8 cellular contexts compared by ENCODE assay signal in the genomic region with DNA sequence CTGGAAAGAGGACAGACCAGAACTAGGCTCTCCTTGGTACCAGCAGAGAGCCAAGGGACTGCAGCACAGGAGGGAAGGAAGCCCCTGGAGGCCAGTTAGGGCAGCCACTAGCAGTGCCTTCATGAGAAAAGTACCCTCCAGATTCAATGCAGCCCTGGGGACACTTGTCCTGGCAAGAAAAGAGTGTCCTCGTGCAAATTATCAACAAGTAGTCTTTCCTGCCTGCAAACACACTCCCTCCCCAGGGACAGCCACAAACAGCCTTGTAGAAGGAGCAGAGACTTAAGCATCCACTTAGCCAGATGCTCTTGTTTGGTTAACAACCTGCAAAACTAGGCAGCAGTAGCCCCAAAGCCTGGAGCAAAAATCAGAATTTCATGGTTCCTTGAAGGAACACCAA. TPM values are rescaled to one million over a fixed set of nuclear protein-coding genes. Genes with fewer than 3 reads are reported as not detected.
DNase-seq lines count a peak whose midpoint lies in the region; ATAC-seq, FAIRE-seq and TF ChIP-seq lines count a peak whose summit lies in the region.
"Had no signal": no experiment of that assay in that cellular context is flagged by ENCODE, and none has a peak within 500 bp of the region (broad histone marks: within the 10 kb centered on the region; RNA-seq: fewer than 3 reads in every experiment).

No MANE protein-coding gene starts in this region.

- H3K4me1 Mint-ChIP-seq in stimulated activated naive B cell treated with anti-CD40 and anti-IgM and Interleukin-4, amounts not matched to agents 10 μg/mL and 1 μg/mL and 100 μg/mL, for 72 hours = peaks cover 36 to 66% of the 10 kb centered on the region in 2 donors

- DNase-seq in GM12892 (ENCODE audit: insufficient read length) = no peak
- DNase-seq in NCI-H524 treated with DMSO at 0.1 percent for 48 hours (lab: John Stamatoyannopoulos, UW) = peak; percentile 92
- no peak for DNase-seq in epithelial cell of proximal tubule (ENCODE audit: low read depth)
- no peak for DNase-seq in stimulated activated naive B cell treated with anti-CD40 and anti-IgM and Interleukin-4, amounts not matched to agents 10 μg/mL and 1 μg/mL and 100 μg/mL, for 72 hours
- no peak for DNase-seq in UCSD-AML1 (lab: John Stamatoyannopoulos, UW; ENCODE audit: unreplicated experiment)
- DNase-seq: activated naive CD8-positive, alpha-beta T cell treated with anti-CD3 and anti-CD28 coated beads, Interleukin-2, amount 50 U/mL, for 24 hours had no signal

- FAIRE-seq in GM12892 (lab: Jason Lieb, UNC) = peak; percentile 56

- ATAC-seq in stimulated activated naive B cell treated with anti-CD40 and anti-IgM and Interleukin-4, amounts not matched to agents 10 μg/mL and 1 μg/mL and 100 μg/mL, for 72 hours (replicated peaks) = peak in 1 of 2 donors; percentile 8
- ATAC-seq in HG02852 (IDR thresholded peaks at IDR 0.05; ENCODE audit: unreplicated experiment) (no peak), GM18909 (IDR thresholded peaks at IDR 0.05; ENCODE audit: poor library complexity, unreplicated experiment) (no peak)
- ATAC-seq: activated naive CD8-positive, alpha-beta T cell treated with anti-CD3 and anti-CD28 coated beads, Interleukin-2, amount 50 U/mL, for 24 hours had no signal

- H3K36me3 Mint-ChIP-seq in stimulated activated naive B cell treated with anti-CD40 and anti-IgM and Interleukin-4, amounts not matched to agents 10 μg/mL and 1 μg/mL and 100 μg/mL, for 72 hours = peaks cover 2 to 9% of the 10 kb centered on the region in 2 donors

- peak overlapping the region; percentile 28 for H3K27ac Mint-ChIP-seq in stimulated activated naive B cell treated with anti-CD40 and anti-IgM and Interleukin-4, amounts not matched to agents 10 μg/mL and 1 μg/mL and 100 μg/mL, for 72 hours
- H3K27ac Mint-ChIP-seq: activated naive CD8-positive, alpha-beta T cell treated with anti-CD3 and anti-CD28 coated beads, Interleukin-2, amount 50 U/mL, for 24 hours had no signal

- H3K4me3 ChIP-seq in epithelial cell of proximal tubule (ENCODE audit: low read depth, low read length) = no peak overlapping the region

- H3K9me3 Mint-ChIP-seq in stimulated activated naive B cell treated with anti-CD40 and anti-IgM and Interleukin-4, amounts not matched to agents 10 μg/mL and 1 μg/mL and 100 μg/mL, for 72 hours = no peaks in the 10 kb centered on the region
- H3K9me3 Mint-ChIP-seq: activated naive CD8-positive, alpha-beta T cell treated with anti-CD3 and anti-CD28 coated beads, Interleukin-2, amount 50 U/mL, for 24 hours had no signal

- no peaks in the 10 kb centered on the region for H3K27me3 Mint-ChIP-seq in stimulated activated naive B cell treated with anti-CD40 and anti-IgM and Interleukin-4, amounts not matched to agents 10 μg/mL and 1 μg/mL and 100 μg/mL, for 72 hours
- H3K27me3 Mint-ChIP-seq: activated naive CD8-positive, alpha-beta T cell treated with anti-CD3 and anti-CD28 coated beads, Interleukin-2, amount 50 U/mL, for 24 hours had no signal

- no peak for TF ChIP-seq POLR2A in GM12892 (IDR thresholded peaks at IDR 0.05; ENCODE audit: low read depth, low read length)

- peak; percentile 8 for TF ChIP-seq CTCF in epithelial cell of proximal tubule (conservative IDR thresholded peaks at IDR 0.05; ENCODE audit: low read depth, low read length)

- peak overlapping the region; percentile 60 to 64 for H3K4me3 Mint-ChIP-seq in stimulated activated naive B cell treated with anti-CD40 and anti-IgM and Interleukin-4, amounts not matched to agents 10 μg/mL and 1 μg/mL and 100 μg/mL, for 72 hours
- H3K4me3 Mint-ChIP-seq: activated naive CD8-positive, alpha-beta T cell treated with anti-CD3 and anti-CD28 coated beads, Interleukin-2, amount 50 U/mL, for 24 hours had no signal

RNA-seq across cellular contexts. Expression of gene CENPV, which starts 24.3 kb away (rescaled TPM):
- polyA plus RNA-seq in GM12892 (2012; ENCODE audit: missing spikeins) = 102 TPM
- total RNA-seq in epithelial cell of proximal tubule = 91.3 and 144 TPM in 2 replicates

RNA-seq across cellular contexts. Expression of gene UBB, which starts 51.9 kb away (rescaled TPM):
- 1,747 TPM for polyA plus RNA-seq in GM12892 (2012; ENCODE audit: missing spikeins)
- total RNA-seq in epithelial cell of proximal tubule = 1,348 and 1,532 TPM in 2 replicates
